9 cellular contexts compared by ENCODE assay signal in genomic region chr11:66958956-66959274, GRCh38. TPM values are rescaled to one million over a fixed set of nuclear protein-coding genes. Genes with fewer than 3 reads are reported as not detected.
A peak's percentile ranks its signal among the peaks of the same experiment; 100 is the strongest.
DNase-seq lines count a peak whose midpoint lies in the region; ATAC-seq, FAIRE-seq and TF ChIP-seq lines count a peak whose summit lies in the region.
"Had no signal": no experiment of that assay in that cellular context is flagged by ENCODE, and none has a peak within 500 bp of the region (broad histone marks: within the 10 kb centered on the region; RNA-seq: fewer than 3 reads in every experiment).

No MANE protein-coding gene starts in this region.

- peaks cover 1% of the 10 kb centered on the region for H3K27me3 Mint-ChIP-seq in memory B cell

- no peak for TF ChIP-seq POLR2A in GM12878 (IDR thresholded peaks at IDR 0.05; ENCODE audit: low read depth, low read length)
- TF ChIP-seq POLR2A in upper lobe of left lung (IDR thresholded peaks at IDR 0.05): no peak

- POLR2A ChIA-PET in GM12878 (lab: Charles Lee): no interaction called here

- H3K4me1 ChIP-seq in heart right ventricle (peaks cover 0 to 31% (median 13%) of the 10 kb centered on the region in 9 donors), GM12878 (ENCODE audit: control insufficient read depth, insufficient read depth, low read length) (peaks cover 13% of the 10 kb centered on the region), upper lobe of left lung (peaks cover 11 to 23% (median 12%) of the 10 kb centered on the region in 4 donors)

- TF ChIP-seq EP300 in GM12878 (IDR thresholded peaks at IDR 0.05; ENCODE audit: borderline replicate concordance in 1 of 2, control insufficient read depth in 1 of 2, low read depth in 2 of 2, low read length in 2 of 2) (no peak), upper lobe of left lung (IDR thresholded peaks at IDR 0.05) (no peak)

- no peaks in the 10 kb centered on the region for H3K79me2 ChIP-seq in GM12878 (ENCODE audit: control insufficient read depth, insufficient read depth, low read length)

- no TSS peak for BruUV-seq in GM12878 (replicated peaks; lab: Mats Ljungman, UMichigan)

- CTCF ChIA-PET in GM12878 (lab: Yijun Ruan, JAX): no interaction called here

- H3K27ac ChIP-seq in heart right ventricle (peak overlapping the region in 9 of 10 donors; percentile 41 to 87 (median 68)), GM12878 (ENCODE audit: control insufficient read depth, insufficient read depth) (no peak overlapping the region), upper lobe of left lung (peak overlapping the region; percentile 47 to 76 (median 61))

- peaks cover 11% of the 10 kb centered on the region for H3K4me1 Mint-ChIP-seq in memory B cell

- no peaks in the 10 kb centered on the region for H3K27me3 ChIP-seq in heart right ventricle
- H3K27me3 ChIP-seq in GM12878 (replicated peaks in 1 of 2; ENCODE audit: control insufficient read depth in 2 of 2, insufficient read depth in 2 of 2, low read length in 1 of 2): no peaks in the 10 kb centered on the region
- H3K27me3 ChIP-seq in upper lobe of left lung: no peaks in the 10 kb centered on the region

- TF ChIP-seq RAD21 in GM12878 (IDR thresholded peaks at IDR 0.05; ENCODE audit: insufficient read depth, low read depth, low read length): no peak

- RAD21 ChIA-PET in GM12878 (lab: Charles Lee; ENCODE audit: unreplicated experiment): interaction anchor here (0.7 kb wide), 1 partner anchor 1186 kb away, joined by 3 read pairs; no protein-coding TSS in a partner anchor

- H3K36me3 ChIP-seq in heart right ventricle (no peaks in the 10 kb centered on the region), GM12878 (ENCODE audit: control insufficient read depth in 2 of 2, insufficient read depth in 2 of 2, low read length in 1 of 2) (no peaks in the 10 kb centered on the region), upper lobe of left lung (no peaks in the 10 kb centered on the region)

- H3K27ac Mint-ChIP-seq in memory B cell: no peak overlapping the region

- H3K4me3 Mint-ChIP-seq in memory B cell: peak overlapping the region; percentile 83

- H3K9me3 ChIP-seq in heart right ventricle: no peaks in the 10 kb centered on the region
- peaks cover 6% of the 10 kb centered on the region; the same call in 2 of the 3 replicates for H3K9me3 ChIP-seq in GM12878 (replicated peaks; ENCODE audit: control insufficient read depth, insufficient read depth, low read length)
- no peaks in the 10 kb centered on the region for H3K9me3 ChIP-seq in upper lobe of left lung

- intact Hi-C loops in heart right ventricle (cut with DNase I) (loop anchor here in 2 of 10 donors (2.0 to 5.0 kb wide), 2 partner anchors 102 kb away; partner anchors contain the start of gene LRFN4 (in 2 of the 2)), cardiac septum (cut with DNase I) (no loop called here), GM12878 (cut with micrococcal nuclease; ENCODE audit: unreplicated experiment) (no loop called here)

- 30 to 33% methylated on average over 10 of the region's 10 CpGs for WGBS in heart right ventricle, 2 donors
- WGBS in GM12878 (ENCODE audit: insufficient coverage, insufficient replicate concordance, low lambda C conversion rate, missing lambda C conversion rate): 72% methylated on average over 10 of the region's 10 CpGs
- 32 to 33% methylated on average over 10 of the region's 10 CpGs for WGBS in upper lobe of left lung, 2 donors

- H2AFZ ChIP-seq in GM12878 (ENCODE audit: control insufficient read depth, low read depth, low read length): peak overlapping the region; percentile 94

- SMC1A ChIA-PET in GM12878 (lab: Charles Lee; ENCODE audit: uncharacterized antibody, unreplicated experiment): no interaction called here

- H3K4me3 ChIP-seq in heart right ventricle (peak overlapping the region in 8 of 10 donors; percentile 4 to 87 (median 66)), GM12878 (no peak overlapping the region), upper lobe of left lung (peak overlapping the region; percentile 6 to 94 (median 76))

- in situ Hi-C loops in GM12878 (cut with MboI): no loop called here

- peak overlapping the region; percentile 82 for H3K4me2 ChIP-seq in GM12878 (ENCODE audit: control insufficient read depth, insufficient read depth)

- no peak for DNase-seq in heart right ventricle
- DNase-seq in cardiac septum (ENCODE audit: low spot score): no peak
- no peak for DNase-seq in GM12878 (ENCODE audit: low read depth, low spot score)
- DNase-seq in memory B cell (ENCODE audit: low spot score in 2 of 2): no peak
- DNase-seq in upper lobe of left lung: no peak
- DNase-seq in NCI-H2029 treated with DMSO at 0.1 percent for 48 hours (lab: John Stamatoyannopoulos, UW): no peak
- no peak for DNase-seq in NCI-H748 (lab: John Stamatoyannopoulos, UW; ENCODE audit: unreplicated experiment)
- DNase-seq in hippocampal formation (lab: John Stamatoyannopoulos, UW): no peak

- no peak for TF ChIP-seq CTCF in heart right ventricle (IDR thresholded peaks at IDR 0.05)
- no peak for TF ChIP-seq CTCF in GM12878 (IDR thresholded peaks at IDR 0.05 in 2 of 3, conservative IDR thresholded peaks at IDR 0.05 in 1 of 3; ENCODE audit: control insufficient read depth in 2 of 3, extremely low read depth in 1 of 3, insufficient read depth in 1 of 3, low read depth in 3 of 3, low read length in 3 of 3)
- TF ChIP-seq CTCF in upper lobe of left lung (IDR thresholded peaks at IDR 0.05): no peak

- ATAC-seq in heart right ventricle: no peak
- ATAC-seq in GM12878: no peak
- ATAC-seq in memory B cell (ENCODE audit: low read depth): no peak
- no peak for ATAC-seq in upper lobe of left lung (ENCODE audit: low FRiP score in 2 of 2)

- FAIRE-seq in GM12878 (lab: Jason Lieb, UNC): no peak

- H4K20me1 ChIP-seq in GM12878 (ENCODE audit: control insufficient read depth, insufficient read depth): no peaks in the 10 kb centered on the region

- no peaks in the 10 kb centered on the region for H3K9me3 Mint-ChIP-seq in memory B cell

- no peaks in the 10 kb centered on the region for H3K36me3 Mint-ChIP-seq in memory B cell

- no peak overlapping the region for H3K9ac ChIP-seq in GM12878 (ENCODE audit: control insufficient read depth, insufficient read depth, low read length)

TF ChIP-seq in GM12878, 131 proteins besides CTCF, POLR2A, EP300 and RAD21 (continues in another document):
- TF ChIP-seq SPI1 (IDR thresholded peaks at IDR 0.05; ENCODE audit: borderline replicate concordance, insufficient read depth, low read depth, low read length) (no peak), ZNF217 (IDR thresholded peaks at IDR 0.05) (no peak), RAD51 (IDR thresholded peaks at IDR 0.05) (no peak), RBBP5 (conservative IDR thresholded peaks at IDR 0.05) (no peak), POU2F2 (IDR thresholded peaks at IDR 0.05; ENCODE audit: borderline replicate concordance, low read depth, low read length) (no peak), CBX3 (IDR thresholded peaks at IDR 0.05; ENCODE audit: borderline replicate concordance, low read depth) (no peak), NR2C2 (IDR thresholded peaks at IDR 0.05; ENCODE audit: borderline replicate concordance, control insufficient read depth, insufficient read length, low read depth) (no peak), CHD4 (IDR thresholded peaks at IDR 0.05) (no peak)

RNA-seq across cellular contexts. Expression of gene PC, which starts 0.7 kb away (rescaled TPM):
- 10 to 100 TPM in 7 of 10 donors, 1 to 10 TPM in 3; 6.8 to 18.5 (median 11.0) TPM for total RNA-seq in heart right ventricle
- polyA plus RNA-seq in heart right ventricle: 10 to 100 TPM; 13.2 to 26.0 TPM
- 12.1 TPM for total RNA-seq in cardiac septum
- total RNA-seq in GM12878 (2013; cell fraction: nucleolus; rRNA removed): 0.38 and 0.49 TPM in 2 replicates
- 3.8 and 4.7 TPM in 2 replicates for total RNA-seq in GM12878 (2014; rRNA removed)
- 2.0 and 2.7 TPM in 2 replicates for total RNA-seq in GM12878 (2014; rRNA removed; fragmentation: Illumina TruSeq; extraction: Trizol)
- 9.6 and 9.7 TPM in 2 replicates for total RNA-seq in GM12878 (2021)
- 2.6 TPM for polyA plus RNA-seq in GM12878 (2011; ENCODE audit: low read depth)
- polyA plus RNA-seq in GM12878 (2011; rRNA removed): 0.22 TPM in 1 of 2 replicates, not detected in the other
- 0.12 and 0.57 TPM in 2 replicates for polyA plus RNA-seq in GM12878 (2011; cell fraction: cytosol; rRNA removed)
- 0.34 and 0.79 TPM in 2 replicates for polyA plus RNA-seq in GM12878 (2011; cell fraction: nucleus; rRNA removed)
- 5.8 and 6.1 TPM in 2 replicates for polyA plus RNA-seq in GM12878 (2012)
- 0.46 and 4.2 TPM in 2 replicates for polyA plus RNA-seq in GM12878 (2014; fragmentation: Illumina TruSeq; extraction: Trizol)
- under 1 TPM; 0.26 to 0.79 TPM for polyA plus RNA-seq in GM12878 (2014; fragmentation: Nextera tagmentation; extraction: Ambion mirVana)
- 4.7 and 5.0 TPM in 2 replicates for polyA plus RNA-seq in GM12878 (2014; rRNA removed)
- polyA plus RNA-seq in GM12878 (2016; fragmentation: Nextera tagmentation; extraction: Ambion mirVana): 10 to 100 TPM in 1 of 2 experiments, 1 to 10 TPM in 1; 9.5 to 10.3 TPM
- 0.36 TPM in 1 of 2 replicates, not detected in the other for polyA minus RNA-seq in GM12878 (2011; rRNA and poly(A)+ RNA removed)
- 0.27 and 0.73 TPM in 2 replicates for polyA minus RNA-seq in GM12878 (2011; cell fraction: cytosol; rRNA and poly(A)+ RNA removed)
- polyA minus RNA-seq in GM12878 (2011; cell fraction: nucleus; rRNA and poly(A)+ RNA removed): 0.24 and 0.38 TPM in 2 replicates
- total RNA-seq in upper lobe of left lung: 10 to 100 TPM in 4 of 6 donors, 1 to 10 TPM in 2; 5.0 to 49.9 (median 20.9) TPM

RNA-seq across cellular contexts. Expression of gene C11orf86, which starts 16.2 kb away (rescaled TPM):
- total RNA-seq in heart right ventricle (not detected), cardiac septum (not detected), GM12878 (2014; rRNA removed) (not detected in 2 replicates), GM12878 (2014; rRNA removed; fragmentation: Illumina TruSeq; extraction: Trizol) (not detected in 2 replicates), GM12878 (2021) (not detected in 2 replicates), upper lobe of left lung (not detected)
- polyA plus RNA-seq in heart right ventricle (not detected), GM12878 (2011; rRNA removed) (not detected in 2 replicates), GM12878 (2014; fragmentation: Illumina TruSeq; extraction: Trizol) (not detected in 2 replicates), GM12878 (2014; fragmentation: Nextera tagmentation; extraction: Ambion mirVana) (not detected), GM12878 (2014; rRNA removed) (not detected in 2 replicates), GM12878 (2016; fragmentation: Nextera tagmentation; extraction: Ambion mirVana) (not detected)
- total RNA-seq in GM12878 (2013; cell fraction: nucleolus; rRNA removed): not detected in 2 replicates
- not detected for polyA plus RNA-seq in GM12878 (2011; ENCODE audit: low read depth)
- not detected in 2 replicates for polyA plus RNA-seq in GM12878 (2011; cell fraction: cytosol; rRNA removed)
- not detected in 2 replicates for polyA plus RNA-seq in GM12878 (2011; cell fraction: nucleus; rRNA removed)
- not detected in 2 replicates for polyA plus RNA-seq in GM12878 (2012)
- not detected in 2 replicates for polyA minus RNA-seq in GM12878 (2011; rRNA and poly(A)+ RNA removed)
- polyA minus RNA-seq in GM12878 (2011; cell fraction: cytosol; rRNA and poly(A)+ RNA removed): not detected in 2 replicates
- polyA minus RNA-seq in GM12878 (2011; cell fraction: nucleus; rRNA and poly(A)+ RNA removed): not detected in 2 replicates
- total RNA-seq: Daoy had no signal
